8 cellular contexts compared by ENCODE assay signal in genomic region chr6:41021832-41022231, GRCh38. TPM values are rescaled to one million over a fixed set of nuclear protein-coding genes. Genes with fewer than 3 reads are reported as not detected.
DNase-seq lines count a peak whose midpoint lies in the region; ATAC-seq and TF ChIP-seq lines count a peak whose summit lies in the region.

No MANE protein-coding gene starts in this region.

- H3K36me3 ChIP-seq in naive thymus-derived CD4-positive, alpha-beta T cell (ENCODE audit: control insufficient read depth in 2 of 3, insufficient read depth in 3 of 3, low read length in 3 of 3), result no peaks in the 10 kb centered on the region

- H3K4me1 Mint-ChIP-seq in naive thymus-derived CD4-positive, alpha-beta T cell, result peaks cover 0 to 3% (median 0%) of the 10 kb centered on the region in 7 donors

- CTCF ChIA-PET in naive thymus-derived CD4-positive, alpha-beta T cell (lab: Charles Lee), result no interaction called here

- H3K9me3 Mint-ChIP-seq in naive thymus-derived CD4-positive, alpha-beta T cell, result peaks cover 0 to 6% (median 0%) of the 10 kb centered on the region in 11 donors

- H3K9me3 ChIP-seq in naive thymus-derived CD4-positive, alpha-beta T cell (ENCODE audit: control insufficient read depth in 2 of 3, low read length in 3 of 3), result no peaks in the 10 kb centered on the region

- H3K4me1 ChIP-seq in naive thymus-derived CD4-positive, alpha-beta T cell (ENCODE audit: control insufficient read depth in 2 of 2, insufficient read depth in 2 of 2, low read length in 2 of 2), result peaks cover 0 to under 1% of the 10 kb centered on the region in 2 donors

- H3K27me3 Mint-ChIP-seq in naive thymus-derived CD4-positive, alpha-beta T cell, result peaks cover 0 to 2% (median 0%) of the 10 kb centered on the region in 5 donors

- no peak overlapping the region for H3K27ac ChIP-seq in naive thymus-derived CD4-positive, alpha-beta T cell (ENCODE audit: low read depth, low read length)

- peak; percentile 65 for ATAC-seq in sciatic nerve
- no peak for ATAC-seq in GM19328 (IDR thresholded peaks at IDR 0.05; ENCODE audit: unreplicated experiment)
- no peak for ATAC-seq in HG03097 (IDR thresholded peaks at IDR 0.05; ENCODE audit: low FRiP score, unreplicated experiment)
- ATAC-seq in naive thymus-derived CD4-positive, alpha-beta T cell, result no peak

- peak; percentile 40 for DNase-seq in DMS 273 (lab: John Stamatoyannopoulos, UW; ENCODE audit: unreplicated experiment)
- no peak for DNase-seq in DMS 273 treated with DMSO at 0.1 percent for 48 hours (lab: John Stamatoyannopoulos, UW)
- DNase-seq in RPMI7951 (ENCODE audit: low read depth), result peak; percentile 81
- DNase-seq in fibroblast of mammary gland (ENCODE audit: low read depth), result peak; percentile 40
- no peak for DNase-seq in sciatic nerve (ENCODE audit: low spot score)
- DNase-seq in naive thymus-derived CD4-positive, alpha-beta T cell, result no peak

- intact Hi-C loops in sciatic nerve (cut with DNase I), result no loop called here
- intact Hi-C loops in naive thymus-derived CD4-positive, alpha-beta T cell (cut with micrococcal nuclease), result loop anchor here in 1 of 2 donors (10.0 kb wide), 1 partner anchor 1677 kb away; no protein-coding TSS in a partner anchor

- TF ChIP-seq CTCF in fibroblast of mammary gland (conservative IDR thresholded peaks at IDR 0.05; ENCODE audit: control insufficient read depth, insufficient read depth, low read depth, low read length), result no peak

- POLR2A ChIA-PET in naive thymus-derived CD4-positive, alpha-beta T cell (lab: Charles Lee), result no interaction called here

- H3K4me3 Mint-ChIP-seq in naive thymus-derived CD4-positive, alpha-beta T cell, result no peak overlapping the region

- no peak overlapping the region for H3K4me3 ChIP-seq in fibroblast of mammary gland (ENCODE audit: control insufficient read depth, low read depth, low read length)
- no peak overlapping the region for H3K4me3 ChIP-seq in naive thymus-derived CD4-positive, alpha-beta T cell (ENCODE audit: low read length)

- H3K27ac Mint-ChIP-seq in naive thymus-derived CD4-positive, alpha-beta T cell, result no peak overlapping the region

- peaks cover 0 to 20% (median 4%) of the 10 kb centered on the region in 5 donors for H3K36me3 Mint-ChIP-seq in naive thymus-derived CD4-positive, alpha-beta T cell

- H3K27me3 ChIP-seq in naive thymus-derived CD4-positive, alpha-beta T cell (ENCODE audit: control insufficient read depth in 2 of 2, insufficient read depth in 2 of 2, low read length in 2 of 2), result no peaks in the 10 kb centered on the region

RNA-seq across cellular contexts. Expression of gene UNC5CL, which starts 17.2 kb away (rescaled TPM):
- 0.10 and 0.12 TPM in 2 replicates for total RNA-seq in RPMI7951 (2014; rRNA removed; shearing (Covaris generic))
- 1.6 TPM for total RNA-seq in sciatic nerve
- total RNA-seq in naive thymus-derived CD4-positive, alpha-beta T cell, result 1 to 10 TPM; 2.2 to 7.2 (median 4.3) TPM
- under 1 TPM; 0.24 to 0.98 TPM for polyA plus RNA-seq in naive thymus-derived CD4-positive, alpha-beta T cell

RNA-seq across cellular contexts. Expression of gene TSPO2, which starts 20.4 kb away (rescaled TPM):
- total RNA-seq in RPMI7951 (2014; rRNA removed; shearing (Covaris generic)), result not detected in 2 replicates
- total RNA-seq in sciatic nerve, result 0.53 TPM
- total RNA-seq in naive thymus-derived CD4-positive, alpha-beta T cell, result not detected
- not detected for polyA plus RNA-seq in naive thymus-derived CD4-positive, alpha-beta T cell

RNA-seq across cellular contexts. Expression of gene APOBEC2, which starts 31.2 kb away (rescaled TPM):
- total RNA-seq in RPMI7951 (2014; rRNA removed; shearing (Covaris generic)), result not detected in 2 replicates
- total RNA-seq in sciatic nerve, result not detected
- total RNA-seq in naive thymus-derived CD4-positive, alpha-beta T cell, result not detected
- under 1 TPM; 0.25 to 0.83 TPM for polyA plus RNA-seq in naive thymus-derived CD4-positive, alpha-beta T cell

RNA-seq across cellular contexts. Expression of gene OARD1, which starts 50.3 kb away (rescaled TPM):
- 26.1 and 28.0 TPM in 2 replicates for total RNA-seq in RPMI7951 (2014; rRNA removed; shearing (Covaris generic))
- total RNA-seq in sciatic nerve, result 26.4 TPM
- 10 to 100 TPM; 31.1 to 55.8 (median 39.9) TPM for total RNA-seq in naive thymus-derived CD4-positive, alpha-beta T cell
- polyA plus RNA-seq in naive thymus-derived CD4-positive, alpha-beta T cell, result 10 to 100 TPM; 44.6 to 55.8 TPM

RNA-seq across cellular contexts. Expression of gene NFYA, which starts 50.9 kb away (rescaled TPM):
- 7.8 and 8.9 TPM in 2 replicates for total RNA-seq in RPMI7951 (2014; rRNA removed; shearing (Covaris generic))
- 27.7 TPM for total RNA-seq in sciatic nerve
- total RNA-seq in naive thymus-derived CD4-positive, alpha-beta T cell, result 10 to 100 TPM; 31.6 to 63.3 (median 35.9) TPM
- polyA plus RNA-seq in naive thymus-derived CD4-positive, alpha-beta T cell, result 10 to 100 TPM; 18.6 to 37.8 TPM

Comparison
In these comparisons a context has a peak if more than half of its experiments do, and no peak if none do; other contexts are left out.
1. DNase-seq: peak in DMS 273 (single experiment), RPMI7951 (single experiment) and fibroblast of mammary gland (single experiment); none in DMS 273 treated with DMSO at 0.1 percent for 48 hours (single experiment), sciatic nerve (single experiment) and naive thymus-derived CD4-positive, alpha-beta T cell (0 of 9).